ENCODE assay signal across 19 cellular contexts in genomic region chr18:4586729-4587128, GRCh38.
A peak's percentile ranks its signal among the peaks of the same experiment; 100 is the strongest.
DNase-seq lines count a peak whose midpoint lies in the region; ATAC-seq, FAIRE-seq and TF ChIP-seq lines count a peak whose summit lies in the region.
"Had no signal": no experiment of that assay in that cellular context is flagged by ENCODE, and none has a peak within 500 bp of the region (broad histone marks: within the 10 kb centered on the region; RNA-seq: fewer than 3 reads in every experiment).

No MANE protein-coding gene starts in this region.

- H3K4me1 ChIP-seq in mammary epithelial cell (ENCODE audit: insufficient read depth, low read length): no peaks in the 10 kb centered on the region
- no peaks in the 10 kb centered on the region for H3K4me1 ChIP-seq in psoas muscle

- POLR2A ChIA-PET in MCF 10A (lab: Yijun Ruan, JAX): interaction anchor here (0.6 kb wide), 1 partner anchor 722 kb away, joined by 3 read pairs; no protein-coding TSS in a partner anchor

- H3K79me2 ChIP-seq in mammary epithelial cell (ENCODE audit: insufficient read depth, low read length): no peaks in the 10 kb centered on the region

- intact Hi-C loops in MCF 10A (cut with micrococcal nuclease): no loop called here
- intact Hi-C loops in mammary epithelial cell (cut with micrococcal nuclease): no loop called here
- intact Hi-C loops in psoas muscle (cut with DNase I): no loop called here

- H3K4me2 ChIP-seq in mammary epithelial cell (ENCODE audit: insufficient read depth, low read depth, low read length): no peak overlapping the region

- H3K27me3 ChIP-seq in mammary epithelial cell (ENCODE audit: insufficient read depth, low read length) (no peaks in the 10 kb centered on the region), psoas muscle (ENCODE audit: insufficient read depth in 3 of 3, low read length in 2 of 3) (no peaks in the 10 kb centered on the region)

- H3K27ac Mint-ChIP-seq in MCF 10A (ENCODE audit: low read depth, unreplicated experiment): peak overlapping the region; percentile 39

- TF ChIP-seq CTCF in MCF 10A (IDR thresholded peaks at IDR 0.05; ENCODE audit: unreplicated experiment) (no peak), mammary epithelial cell (conservative IDR thresholded peaks at IDR 0.05 in 1 of 2, IDR thresholded peaks at IDR 0.05 in 1 of 2; ENCODE audit: extremely low read depth in 1 of 2, insufficient read depth in 1 of 2, low read depth in 1 of 2, low read length in 2 of 2) (no peak), psoas muscle (IDR thresholded peaks at IDR 0.05) (no peak)

- dilution Hi-C loops in mammary epithelial cell (cut with HindIII; ENCODE audit: low sequenced_read_pairs): no loop called here

- in situ Hi-C loops in mammary epithelial cell (cut with MboI; ENCODE audit: low sequenced_read_pairs in 2 of 2): no loop called here

- H3K9me3 ChIP-seq in mammary epithelial cell (replicated peaks; ENCODE audit: insufficient read depth, low read length) (peaks cover 9% of the 10 kb centered on the region), psoas muscle (no peaks in the 10 kb centered on the region)

- CTCF ChIA-PET in MCF 10A (lab: Yijun Ruan, JAX): interaction anchor here (0.7 kb wide), 1 partner anchor 43 kb away, joined by 3 read pairs; no protein-coding TSS in a partner anchor
- CTCF ChIA-PET in mammary epithelial cell (lab: Charles Lee; ENCODE audit: low non-redundant PET): no interaction called here

- BruUV-seq in MCF 10A (replicated peaks; lab: Mats Ljungman, UMichigan) (no TSS peak), mammary epithelial cell (replicated peaks; lab: Mats Ljungman, UMichigan) (no TSS peak)

- ATAC-seq in HG02852 (IDR thresholded peaks at IDR 0.05; ENCODE audit: unreplicated experiment) (no peak), psoas muscle (no peak)

- H3K27me3 Mint-ChIP-seq in MCF 10A (ENCODE audit: insufficient read depth, unreplicated experiment): no peaks in the 10 kb centered on the region

- no peak overlapping the region for H2AFZ ChIP-seq in mammary epithelial cell (ENCODE audit: low read depth, low read length)

- H4K20me1 ChIP-seq in mammary epithelial cell (ENCODE audit: insufficient read depth, low read length): no peaks in the 10 kb centered on the region

- no peak overlapping the region for H3K4me3 Mint-ChIP-seq in MCF 10A (ENCODE audit: unreplicated experiment)

- H3K36me3 ChIP-seq in mammary epithelial cell (ENCODE audit: insufficient read depth, low read length) (no peaks in the 10 kb centered on the region), psoas muscle (ENCODE audit: insufficient read depth in 1 of 2, low read depth in 1 of 2) (no peaks in the 10 kb centered on the region)

- peaks cover 7% of the 10 kb centered on the region for H3K4me1 Mint-ChIP-seq in MCF 10A (ENCODE audit: insufficient read depth, unreplicated experiment)

- WGBS in mammary epithelial cell (ENCODE audit: low coverage, missing lambda C conversion rate): 21% methylated on average over 2 of the region's 2 CpGs
- WGBS in psoas muscle, 3 donors: 58 to 65% (median 64%) methylated on average over 2 of the region's 2 CpGs

- no peak for FAIRE-seq in GM12892 (lab: Jason Lieb, UNC)
- FAIRE-seq: A204.1, GM12891, HTR-8/SVneo had no signal

- H3K4me3 ChIP-seq in mammary epithelial cell (replicated peaks in 1 of 3; ENCODE audit: insufficient read depth in 1 of 3, low read depth in 2 of 3, low read length in 3 of 3) (no peak overlapping the region), psoas muscle (no peak overlapping the region)

- H3K9me3 Mint-ChIP-seq in MCF 10A (ENCODE audit: unreplicated experiment): peaks cover 6% of the 10 kb centered on the region

- TF ChIP-seq POLR2A in GM12892 (IDR thresholded peaks at IDR 0.05; ENCODE audit: low read depth, low read length): no peak

- peaks cover 8% of the 10 kb centered on the region for H3K36me3 Mint-ChIP-seq in MCF 10A (ENCODE audit: insufficient read depth, unreplicated experiment)

- DNase-seq in MCF 10A (ENCODE audit: unreplicated experiment) (no peak), mammary epithelial cell (no peak), SW480 (ENCODE audit: low spot score) (peak; percentile 58), islet precursor cell (peak; percentile 53), GM12892 (ENCODE audit: insufficient read length) (no peak), psoas muscle (no peak)
- no peak for DNase-seq in activated CD4-positive, alpha-beta T cell treated with anti-CD3 and anti-CD28 coated beads, Interleukin-2, amount 50 U/mL, for 48 hours
- DNase-seq: DMS79, HCEC 1CT, NCI-H1092, NCI-H1694 treated with DMSO at 0.1 percent for 48 hours, NCI-H2171, NCI-H510A, SIG-M5 had no signal

- H3K9ac ChIP-seq in mammary epithelial cell (ENCODE audit: insufficient read depth, low read length): no peak overlapping the region

- H3K27ac ChIP-seq in mammary epithelial cell (ENCODE audit: insufficient read depth, low read depth, low read length) (no peak overlapping the region), psoas muscle (no peak overlapping the region)
- H3K27ac ChIP-seq: C4-2B had no signal

Comparison
In these comparisons a context has a peak if more than half of its experiments do, and no peak if none do; other contexts are left out.
1. DNase-seq: peak in SW480 (single experiment) and islet precursor cell (single experiment); none in MCF 10A (single experiment), mammary epithelial cell (single experiment), activated CD4-positive, alpha-beta T cell treated with anti-CD3 and anti-CD28 coated beads, Interleukin-2, amount 50 U/mL, for 48 hours (0 of 2), GM12892 (single experiment) and psoas muscle (0 of 2).